In genomic region chr5:163596536-163596935, GRCh38 we compare ENCODE assay signal across 17 cellular contexts.
DNase-seq lines count a peak whose midpoint lies in the region; ATAC-seq and TF ChIP-seq lines count a peak whose summit lies in the region.
"Had no signal": no experiment of that assay in that cellular context is flagged by ENCODE, and none has a peak within 500 bp of the region (broad histone marks: within the 10 kb centered on the region; RNA-seq: fewer than 3 reads in every experiment).

No MANE protein-coding gene starts in this region.

- DNase-seq in DMS 273 (lab: John Stamatoyannopoulos, UW; ENCODE audit: unreplicated experiment) (peak; percentile 45), NCI-H446 treated with DMSO at 0.1 percent for 48 hours (lab: John Stamatoyannopoulos, UW) (peak; percentile 70), WERI-Rb-1 (peak; percentile 43), superior temporal gyrus (ENCODE audit: extremely low spot score) (peak; percentile 54), SJCRH30 (no peak)
- DNase-seq: DND-41; Kasumi-1; NCI-H1694; NCI-H2081; NCI-H2171; NK-92 treated with Interleukin-12 subunit alpha and Interleukin-12 subunit beta, amount 100 ng/mL, for 24 hours; SIG-M5; T-helper 17 cell had no signal

- no peaks in the 10 kb centered on the region for H3K4me1 ChIP-seq in SJCRH30
- H3K4me1 ChIP-seq: A549 had no signal

- no peak for ATAC-seq in HG03095 (IDR thresholded peaks at IDR 0.05; ENCODE audit: unreplicated experiment)
- ATAC-seq in GM21447 (IDR thresholded peaks at IDR 0.05; ENCODE audit: unreplicated experiment) = no peak
- ATAC-seq: A549, HCT116, T-helper 17 cell had no signal

- H3K27ac ChIP-seq in WERI-Rb-1 (peak overlapping the region; percentile 83), SJCRH30 (no peak overlapping the region)
- H3K27ac ChIP-seq: A549 had no signal

- TF ChIP-seq CTCF in WERI-Rb-1 (IDR thresholded peaks at IDR 0.05; ENCODE audit: low read depth, low read length) = no peak

- H3K27me3 ChIP-seq in WERI-Rb-1 (ENCODE audit: insufficient read depth, low read depth, severe bottlenecking) (no peaks in the 10 kb centered on the region), SJCRH30 (no peaks in the 10 kb centered on the region)

- no peak overlapping the region; the same call in 1 of the 2 replicates for H3K4me3 ChIP-seq in WERI-Rb-1 (ENCODE audit: low read depth, low read length)
- H3K4me3 ChIP-seq in SJCRH30 = no peak overlapping the region
- H3K4me3 ChIP-seq: A549 had no signal

- H3K36me3 ChIP-seq in WERI-Rb-1 (no peaks in the 10 kb centered on the region), SJCRH30 (no peaks in the 10 kb centered on the region)

- H3K9me3 ChIP-seq in WERI-Rb-1 (ENCODE audit: severe bottlenecking) (no peaks in the 10 kb centered on the region), SJCRH30 (replicated peaks) (no peaks in the 10 kb centered on the region)
- H3K9me3 ChIP-seq: A549 had no signal

Comparison
In these comparisons a context has a peak if more than half of its experiments do, and no peak if none do; other contexts are left out.
1. DNase-seq: peak in DMS 273 (single experiment), NCI-H446 treated with DMSO at 0.1 percent for 48 hours (single experiment), WERI-Rb-1 (single experiment) and superior temporal gyrus (single experiment); none in SJCRH30 (0 of 2).